In the genomic region with DNA sequence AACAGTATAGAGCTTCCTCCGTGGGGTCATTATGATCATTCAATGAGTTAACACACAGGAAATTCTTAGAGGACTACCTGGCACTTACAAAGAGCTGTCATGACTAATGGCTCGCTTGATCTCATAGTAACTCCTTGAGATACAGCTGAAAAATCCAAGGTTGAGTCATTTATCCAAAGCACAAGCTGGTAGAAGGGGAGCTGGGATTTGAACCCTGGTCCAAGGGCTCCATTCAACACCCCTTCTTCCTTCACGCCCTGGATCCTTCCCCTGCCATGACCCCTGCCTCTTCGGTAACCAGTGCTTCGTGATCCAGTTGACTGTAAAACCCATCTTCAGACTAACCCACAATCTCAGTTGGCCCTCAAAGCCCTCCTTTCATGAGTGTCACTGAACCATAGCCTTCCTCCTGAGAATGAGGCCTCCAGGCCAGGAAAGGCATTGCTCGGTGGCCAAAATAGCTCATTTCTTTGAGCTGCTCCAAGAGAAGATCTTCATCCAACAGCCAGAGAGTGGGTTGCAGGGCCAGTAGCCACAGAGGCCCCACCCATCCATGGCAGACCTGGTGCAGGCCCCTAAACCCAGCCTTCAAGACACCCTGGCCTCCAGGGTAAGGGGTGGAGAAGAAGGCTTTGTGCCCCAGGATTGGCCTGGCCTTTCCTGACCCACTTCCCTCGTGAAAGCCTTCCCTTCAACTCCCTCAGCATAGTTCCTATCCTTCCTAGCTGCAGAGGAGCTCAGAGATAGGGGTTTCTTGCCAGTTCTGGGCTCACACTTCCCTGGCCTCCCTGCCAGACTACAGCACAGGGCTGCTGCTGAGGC, we compare ENCODE assay signal across 8 cellular contexts. TPM values are rescaled to one million over a fixed set of nuclear protein-coding genes. Genes with fewer than 3 reads are reported as not detected.
DNase-seq lines count a peak whose midpoint lies in the region; ATAC-seq and TF ChIP-seq lines count a peak whose summit lies in the region.

No MANE protein-coding gene starts in this region.

- peaks cover 78% of the 10 kb centered on the region for H3K4me1 Mint-ChIP-seq in activated T-helper 1 cell treated with anti-CD3 and anti-CD28 coated beads, Interleukin-12 subunit alpha, Interleukin-12 subunit beta, Interleukin-2, Interleukin-4 antibody, amounts not matched to agents 30 ng/mL and 10 ng/mL and 1 ng/mL, durations not matched to agents 14 hours and 24 hours and 36 hours (ENCODE audit: low read depth)

- H3K4me2 ChIP-seq in smooth muscle cell, result no peak overlapping the region

- H4K20me1 ChIP-seq in smooth muscle cell (ENCODE audit: low read depth), result peaks cover 39% of the 10 kb centered on the region

- H3K4me1 ChIP-seq in left ventricle myocardium inferior, result peaks cover 70% of the 10 kb centered on the region
- peaks cover 33% of the 10 kb centered on the region for H3K4me1 ChIP-seq in smooth muscle cell (ENCODE audit: low read depth)

- H3K27me3 ChIP-seq in left ventricle myocardium inferior (ENCODE audit: low read depth), result no peaks in the 10 kb centered on the region
- no peaks in the 10 kb centered on the region for H3K27me3 ChIP-seq in smooth muscle cell (ENCODE audit: low read depth)

- peaks cover 28% of the 10 kb centered on the region for H3K79me2 ChIP-seq in smooth muscle cell (ENCODE audit: low read depth)

- no peak for TF ChIP-seq CTCF in left ventricle myocardium inferior (IDR thresholded peaks at IDR 0.05; ENCODE audit: borderline replicate concordance)
- no peak for TF ChIP-seq CTCF in smooth muscle cell (IDR thresholded peaks at IDR 0.05; ENCODE audit: borderline replicate concordance, insufficient read depth, poor library complexity, severe bottlenecking)

- no peaks in the 10 kb centered on the region for H3K27me3 Mint-ChIP-seq in activated T-helper 1 cell treated with anti-CD3 and anti-CD28 coated beads, Interleukin-12 subunit alpha, Interleukin-12 subunit beta, Interleukin-2, Interleukin-4 antibody, amounts not matched to agents 30 ng/mL and 10 ng/mL and 1 ng/mL, durations not matched to agents 14 hours and 24 hours and 36 hours (ENCODE audit: insufficient read depth)

- intact Hi-C loops in activated T-helper 1 cell treated with anti-CD3 and anti-CD28 coated beads, Interleukin-12 subunit alpha, Interleukin-12 subunit beta, Interleukin-2, Interleukin-4 antibody, amounts not matched to agents 30 ng/mL and 10 ng/mL and 1 ng/mL, durations not matched to agents 14 hours and 24 hours and 36 hours (cut with micrococcal nuclease), result no loop called here
- intact Hi-C loops in left ventricle myocardium inferior (cut with micrococcal nuclease), result no loop called here

- H3K4me3 ChIP-seq in left ventricle myocardium inferior, result no peak overlapping the region
- no peak overlapping the region for H3K4me3 ChIP-seq in smooth muscle cell

- peaks cover 38% of the 10 kb centered on the region for H3K36me3 Mint-ChIP-seq in activated T-helper 1 cell treated with anti-CD3 and anti-CD28 coated beads, Interleukin-12 subunit alpha, Interleukin-12 subunit beta, Interleukin-2, Interleukin-4 antibody, amounts not matched to agents 30 ng/mL and 10 ng/mL and 1 ng/mL, durations not matched to agents 14 hours and 24 hours and 36 hours (ENCODE audit: low read depth)

- ATAC-seq in GM21447 (IDR thresholded peaks at IDR 0.05; ENCODE audit: unreplicated experiment) (no peak), HG02840 (IDR thresholded peaks at IDR 0.05; ENCODE audit: low FRiP score, unreplicated experiment) (no peak)

- H3K36me3 ChIP-seq in left ventricle myocardium inferior (peaks cover 32% of the 10 kb centered on the region), smooth muscle cell (ENCODE audit: low read depth) (peaks cover 8% of the 10 kb centered on the region)

- peaks cover 67% of the 10 kb centered on the region for H3F3A ChIP-seq in smooth muscle cell (ENCODE audit: low read depth)

- no peaks in the 10 kb centered on the region for H3K9me3 ChIP-seq in left ventricle myocardium inferior (replicated peaks)
- H3K9me3 ChIP-seq in smooth muscle cell (replicated peaks; ENCODE audit: low read depth), result no peaks in the 10 kb centered on the region

- H3K4me3 Mint-ChIP-seq in activated T-helper 1 cell treated with anti-CD3 and anti-CD28 coated beads, Interleukin-12 subunit alpha, Interleukin-12 subunit beta, Interleukin-2, Interleukin-4 antibody, amounts not matched to agents 30 ng/mL and 10 ng/mL and 1 ng/mL, durations not matched to agents 14 hours and 24 hours and 36 hours, result no peak overlapping the region

- H3K27ac Mint-ChIP-seq in activated T-helper 1 cell treated with anti-CD3 and anti-CD28 coated beads, Interleukin-12 subunit alpha, Interleukin-12 subunit beta, Interleukin-2, Interleukin-4 antibody, amounts not matched to agents 30 ng/mL and 10 ng/mL and 1 ng/mL, durations not matched to agents 14 hours and 24 hours and 36 hours, result peak overlapping the region; percentile 88

- peak overlapping the region; percentile 100 for H3K27ac ChIP-seq in left ventricle myocardium inferior (replicated peaks)
- peak overlapping the region; percentile 99 for H3K27ac ChIP-seq in smooth muscle cell (ENCODE audit: low read depth)

- H3K9me3 Mint-ChIP-seq in activated T-helper 1 cell treated with anti-CD3 and anti-CD28 coated beads, Interleukin-12 subunit alpha, Interleukin-12 subunit beta, Interleukin-2, Interleukin-4 antibody, amounts not matched to agents 30 ng/mL and 10 ng/mL and 1 ng/mL, durations not matched to agents 14 hours and 24 hours and 36 hours, result no peaks in the 10 kb centered on the region

- no peak overlapping the region for H3K9ac ChIP-seq in smooth muscle cell (ENCODE audit: low read depth)

- H2AFZ ChIP-seq in smooth muscle cell (ENCODE audit: low read depth), result no peak overlapping the region

- WGBS in smooth muscle cell (ENCODE audit: low lambda C conversion rate), result 72% methylated on average over 7 of the region's 7 CpGs

- peak; percentile 69 for DNase-seq in HK-2 (ENCODE audit: unreplicated experiment)
- DNase-seq in activated T-helper 1 cell treated with anti-CD3 and anti-CD28 coated beads, Interleukin-12 subunit alpha, Interleukin-12 subunit beta, Interleukin-2, Interleukin-4 antibody, amounts not matched to agents 30 ng/mL and 10 ng/mL and 1 ng/mL, durations not matched to agents 14 hours and 24 hours and 36 hours (ENCODE audit: low spot score), result no peak
- DNase-seq in left ventricle myocardium inferior, result no peak
- DNase-seq in smooth muscle cell (lab: John Stamatoyannopoulos, UW; ENCODE audit: unreplicated experiment), result no peak
- no peak for DNase-seq in NCI-H1105 (lab: John Stamatoyannopoulos, UW)
- no peak for DNase-seq in NCI-H2227 treated with DMSO at 0.1 percent for 48 hours (lab: John Stamatoyannopoulos, UW)

RNA-seq across cellular contexts. Expression of gene ZFP36L1, which starts 7.7 kb away (rescaled TPM):
- 149 and 156 TPM in 2 replicates for total RNA-seq in activated T-helper 1 cell treated with anti-CD3 and anti-CD28 coated beads, Interleukin-12 subunit alpha, Interleukin-12 subunit beta, Interleukin-2, Interleukin-4 antibody, amounts not matched to agents 30 ng/mL and 10 ng/mL and 1 ng/mL, durations not matched to agents 14 hours and 24 hours and 36 hours
- 48.0 TPM for total RNA-seq in left ventricle myocardium inferior
- total RNA-seq in smooth muscle cell, result 133 and 166 TPM in 2 replicates
- polyA plus RNA-seq in smooth muscle cell, result 418 and 450 TPM in 2 replicates
